ENCODE assay signal across 28 cellular contexts in the genomic region with DNA sequence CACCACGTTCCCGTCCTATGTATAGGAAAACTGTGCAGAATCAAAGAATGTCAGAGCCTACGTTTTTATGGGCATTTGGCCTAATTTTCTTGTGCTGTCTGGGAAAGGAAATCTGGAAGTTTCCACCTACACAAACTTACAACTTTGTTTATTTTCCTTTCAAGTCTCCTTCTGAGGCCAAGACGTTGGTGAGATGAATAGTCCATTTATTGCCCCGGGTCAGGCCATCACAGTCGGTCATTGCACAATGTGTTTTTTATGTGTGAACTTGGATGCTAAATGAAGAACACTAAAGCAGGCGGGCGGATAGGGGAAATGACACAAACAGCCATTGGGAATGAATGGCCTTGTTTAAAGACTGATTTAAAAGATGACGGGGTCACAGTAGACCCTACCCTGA. TPM values are rescaled to one million over a fixed set of nuclear protein-coding genes. Genes with fewer than 3 reads are reported as not detected.
DNase-seq lines count a peak whose midpoint lies in the region; ATAC-seq, FAIRE-seq and TF ChIP-seq lines count a peak whose summit lies in the region.
"Had no signal": no experiment of that assay in that cellular context is flagged by ENCODE, and none has a peak within 500 bp of the region (broad histone marks: within the 10 kb centered on the region; RNA-seq: fewer than 3 reads in every experiment).

No MANE protein-coding gene starts in this region.

- H3K27ac ChIP-seq in GM23248 (0 out of 2 replicates have a peak overlapping the region, but pooled peaks have one; percentile 0), astrocyte (ENCODE audit: low read depth, low read length) (no peak overlapping the region), psoas muscle (no peak overlapping the region)
- H3K27ac ChIP-seq: BLaER1, brain microvascular endothelial cell, HL-60, spleen, tibial nerve had no signal

- H3K36me3 ChIP-seq in GM23248 (ENCODE audit: low read depth) (no peaks in the 10 kb centered on the region), astrocyte (ENCODE audit: insufficient read depth, low read length) (no peaks in the 10 kb centered on the region), psoas muscle (ENCODE audit: insufficient read depth in 1 of 2, low read depth in 1 of 2) (no peaks in the 10 kb centered on the region)
- H3K36me3 ChIP-seq: BLaER1, brain microvascular endothelial cell, spleen, tibial nerve had no signal

- intact Hi-C loops in sciatic nerve (cut with DNase I), result no loop called here
- intact Hi-C loops in psoas muscle (cut with DNase I), result no loop called here

- H3K4me2 ChIP-seq in GM23248 (ENCODE audit: unreplicated experiment) (no peak overlapping the region), astrocyte (ENCODE audit: low read length) (no peak overlapping the region)
- H3K4me2 ChIP-seq: BLaER1 had no signal

- no peaks in the 10 kb centered on the region for H3K9me2 ChIP-seq in GM23248 (ENCODE audit: insufficient read depth)

- H3K4me3 ChIP-seq in GM23248 (no peak overlapping the region), astrocyte (ENCODE audit: insufficient read depth, low read depth, low read length) (no peak overlapping the region), psoas muscle (no peak overlapping the region)
- H3K4me3 ChIP-seq: BLaER1, spleen, tibial nerve had no signal

- H3K4me1 Mint-ChIP-seq in astrocyte (ENCODE audit: low read depth, unreplicated experiment), result peaks cover 3% of the 10 kb centered on the region

- H3K9me3 ChIP-seq in GM23248 (ENCODE audit: low read depth), result no peaks in the 10 kb centered on the region
- no peaks in the 10 kb centered on the region for H3K9me3 ChIP-seq in astrocyte (ENCODE audit: insufficient read depth, low read depth, low read length)
- H3K9me3 ChIP-seq in psoas muscle, result no peaks in the 10 kb centered on the region
- H3K9me3 ChIP-seq: BLaER1, spleen, tibial nerve had no signal

- H3K79me2 ChIP-seq in GM23248 (ENCODE audit: insufficient read depth) (no peaks in the 10 kb centered on the region), astrocyte (ENCODE audit: insufficient read depth, low read length) (no peaks in the 10 kb centered on the region)

- in situ Hi-C loops in GM23248 (cut with MboI), result no loop called here

- H2AFZ ChIP-seq in GM23248 (no peak overlapping the region), astrocyte (ENCODE audit: low read depth, low read length) (no peak overlapping the region)

- no peaks in the 10 kb centered on the region for H4K20me1 ChIP-seq in GM23248 (ENCODE audit: insufficient read depth)
- H4K20me1 ChIP-seq in astrocyte (ENCODE audit: insufficient read depth, low read length), result no peaks in the 10 kb centered on the region
- H4K20me1 ChIP-seq: BLaER1 had no signal

- peak; percentile 54 for DNase-seq in GM23248
- DNase-seq in astrocyte (ENCODE audit: low read depth), result peak; percentile 30
- peak; percentile 31 for DNase-seq in iris pigment epithelial cell (ENCODE audit: low read depth)
- no peak for DNase-seq in sciatic nerve (ENCODE audit: low spot score)
- no peak for DNase-seq in SIG-M5 (lab: John Stamatoyannopoulos, UW)
- no peak for DNase-seq in AG08396 (ENCODE audit: low spot score)
- no peak for DNase-seq in psoas muscle
- DNase-seq: activated B cell treated with CpG ODN at 0.5 μM for 24 hours; activated CD4-positive, alpha-beta T cell treated with anti-CD3 and anti-CD28 coated beads, Interleukin-2, amount 50 U/mL, for 4 hours; activated naive CD4-positive, alpha-beta T cell treated with anti-CD3 and anti-CD28 coated beads for 36 hours; brain microvascular endothelial cell; DMS79; effector CD8-positive, alpha-beta T cell; left colon; mesendoderm; NCI-H1092; NCI-H1694 treated with DMSO at 0.1 percent for 48 hours; NCI-H526; retina; spleen had no signal

- 46 to 54% methylated on average over 9 of the region's 9 CpGs for WGBS in GM23248 (ENCODE audit: low coverage in 1 of 2, low lambda C conversion rate in 2 of 2, missing lambda C conversion rate in 2 of 2), 2 experiments
- 58 to 66% (median 62%) methylated on average over 9 of the region's 9 CpGs for WGBS in psoas muscle, 3 donors

- H3F3A ChIP-seq in GM23248 (ENCODE audit: insufficient read depth), result peaks cover 15% of the 10 kb centered on the region; the same call in 1 of the 2 replicates

- H3K36me3 Mint-ChIP-seq in astrocyte (ENCODE audit: low read depth, unreplicated experiment), result no peaks in the 10 kb centered on the region

- no peak overlapping the region for H3K27ac Mint-ChIP-seq in astrocyte (ENCODE audit: unreplicated experiment)
- H3K27ac Mint-ChIP-seq: activated B cell treated with CpG ODN at 0.5 μM for 24 hours; activated naive CD4-positive, alpha-beta T cell treated with anti-CD3 and anti-CD28 coated beads for 36 hours had no signal

- no peaks in the 10 kb centered on the region for H3K27me3 Mint-ChIP-seq in astrocyte (ENCODE audit: low read depth, unreplicated experiment)

- H3K9ac ChIP-seq in GM23248, result no peak overlapping the region
- H3K9ac ChIP-seq in astrocyte (ENCODE audit: low read length), result no peak overlapping the region
- H3K9ac ChIP-seq: BLaER1 had no signal

- FAIRE-seq in astrocyte (lab: Jason Lieb, UNC), result no peak
- FAIRE-seq: colon, frontal cortex, GM18507 had no signal

- peak; percentile 86 for ATAC-seq in sciatic nerve
- no peak for ATAC-seq in psoas muscle
- ATAC-seq: HCT116, left colon, Panc1 had no signal

- no peaks in the 10 kb centered on the region for H3K27me3 ChIP-seq in GM23248 (replicated peaks; ENCODE audit: insufficient read depth)
- no peaks in the 10 kb centered on the region for H3K27me3 ChIP-seq in astrocyte (ENCODE audit: insufficient read depth, low read length)
- H3K27me3 ChIP-seq in psoas muscle (ENCODE audit: insufficient read depth in 3 of 3, low read length in 2 of 3), result no peaks in the 10 kb centered on the region
- H3K27me3 ChIP-seq: BLaER1, brain microvascular endothelial cell, spleen, tibial nerve had no signal

- TF ChIP-seq CTCF in astrocyte (IDR thresholded peaks at IDR 0.05; ENCODE audit: insufficient read depth, low read depth, low read length), result no peak
- TF ChIP-seq CTCF in psoas muscle (IDR thresholded peaks at IDR 0.05), result no peak

- no peaks in the 10 kb centered on the region for H3K9me3 Mint-ChIP-seq in astrocyte (ENCODE audit: unreplicated experiment)
- H3K9me3 Mint-ChIP-seq: activated B cell treated with CpG ODN at 0.5 μM for 24 hours; activated naive CD4-positive, alpha-beta T cell treated with anti-CD3 and anti-CD28 coated beads for 36 hours had no signal

- H3K4me1 ChIP-seq in GM23248 (ENCODE audit: insufficient read depth) (peaks cover 32% of the 10 kb centered on the region), astrocyte (ENCODE audit: insufficient read depth, low read length) (no peaks in the 10 kb centered on the region), psoas muscle (peaks cover 12% of the 10 kb centered on the region)

- no peak overlapping the region for H3K4me3 Mint-ChIP-seq in astrocyte (ENCODE audit: unreplicated experiment)
- H3K4me3 Mint-ChIP-seq: activated B cell treated with CpG ODN at 0.5 μM for 24 hours; activated naive CD4-positive, alpha-beta T cell treated with anti-CD3 and anti-CD28 coated beads for 36 hours had no signal

RNA-seq across cellular contexts. Expression of gene TRIL, which starts 38.6 kb away (rescaled TPM):
- 0.32 and 0.38 TPM in 2 replicates for total RNA-seq in GM23248 (2014; rRNA removed; shearing (Covaris generic))
- polyA plus RNA-seq in GM23248 (2016; fragmentation: Nextera tagmentation; extraction: Ambion mirVana) (0.08 TPM in 2 replicates), psoas muscle (under 1 TPM; 0.38 to 0.62 (median 0.48) TPM)
- total RNA-seq in astrocyte (0.45 and 0.72 TPM in 2 replicates), sciatic nerve (9.7 TPM), psoas muscle (1 to 10 TPM in 2 of 4 donors, under 1 TPM in 2; 0.54 to 3.2 (median 1.2) TPM)
- total RNA-seq: activated B cell treated with CpG ODN at 0.5 μM for 24 hours; activated naive CD4-positive, alpha-beta T cell treated with anti-CD3 and anti-CD28 coated beads for 36 hours had no signal

Comparison
In these comparisons a context has a peak if more than half of its experiments do, and no peak if none do; other contexts are left out.
1. DNase-seq: peak in GM23248 (single experiment), astrocyte (single experiment) and iris pigment epithelial cell (single experiment); none in sciatic nerve (single experiment), SIG-M5 (single experiment), AG08396 (single experiment) and psoas muscle (0 of 2).